ENCODE assay signal across 16 cellular contexts in the genomic region with DNA sequence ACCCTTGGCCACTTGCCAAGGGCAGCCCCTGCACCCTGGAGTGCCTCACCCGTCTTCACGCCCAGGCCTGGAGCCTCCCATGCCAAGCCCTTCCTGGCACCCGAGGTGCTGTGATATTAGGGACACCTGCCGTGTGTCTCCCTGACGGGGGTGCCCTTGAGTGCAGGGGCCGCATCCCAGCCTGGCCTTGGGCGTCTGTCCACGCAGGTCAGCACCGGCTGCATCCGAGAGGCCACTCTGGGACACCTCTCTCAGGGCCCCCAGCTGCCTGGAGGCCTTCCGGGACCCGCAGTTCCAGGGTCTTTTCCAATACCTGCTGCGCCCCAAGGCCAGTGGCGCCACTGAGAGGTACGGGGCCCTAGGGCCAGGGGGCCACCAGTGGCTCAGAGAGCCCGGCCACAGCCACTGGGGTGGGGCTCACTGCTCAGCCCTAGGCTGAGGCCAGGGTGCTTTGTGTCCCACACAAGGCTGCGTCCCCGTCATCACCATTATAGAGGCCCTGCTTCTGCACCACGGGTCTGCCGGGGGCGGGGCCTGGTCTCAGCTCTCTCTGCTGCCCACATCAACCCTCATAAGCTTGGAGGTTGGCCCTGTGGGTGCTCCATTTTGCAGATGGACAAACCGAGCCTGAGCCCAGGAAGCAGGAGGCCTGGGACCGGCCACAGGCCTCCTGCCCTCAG. TPM values are rescaled to one million over a fixed set of nuclear protein-coding genes. Genes with fewer than 3 reads are reported as not detected.
DNase-seq lines count a peak whose midpoint lies in the region; ATAC-seq and TF ChIP-seq lines count a peak whose summit lies in the region.
"Had no signal": no experiment of that assay in that cellular context is flagged by ENCODE, and none has a peak within 500 bp of the region (broad histone marks: within the 10 kb centered on the region; RNA-seq: fewer than 3 reads in every experiment).

No MANE protein-coding gene starts in this region.

- no CpG with 5 or more reads among the region's 23 CpGs for WGBS in neuronal stem cell (ENCODE audit: extremely low coverage in 2 of 2, insufficient read length in 2 of 2, insufficient replicate concordance in 1 of 2), 2 donors

- no peak overlapping the region for H4K8ac ChIP-seq in neuronal stem cell (ENCODE audit: low read depth, low read length)

- no peak for TF ChIP-seq CTCF in CD8-positive, alpha-beta T cell (IDR thresholded peaks at IDR 0.05)
- TF ChIP-seq CTCF in Caco-2 (IDR thresholded peaks at IDR 0.05; ENCODE audit: insufficient read depth in 1 of 2, low read depth in 1 of 2, low read length in 1 of 2, severe bottlenecking in 1 of 2, unreplicated experiment in 1 of 2) (no peak), type B pancreatic cell (conservative IDR thresholded peaks at IDR 0.05) (no peak)

- H3K9me3 ChIP-seq in CD8-positive, alpha-beta T cell (ENCODE audit: low read length): no peaks in the 10 kb centered on the region
- no peaks in the 10 kb centered on the region for H3K9me3 ChIP-seq in Caco-2
- no peaks in the 10 kb centered on the region for H3K9me3 ChIP-seq in neuronal stem cell (replicated peaks in 1 of 2; ENCODE audit: control insufficient read depth in 2 of 2, insufficient read depth in 1 of 2, low read depth in 1 of 2, low read length in 2 of 2)
- H3K9me3 ChIP-seq: A549, BE2C had no signal

- no peak overlapping the region for H2BK15ac ChIP-seq in neuronal stem cell (ENCODE audit: low read length)

- peak overlapping the region; percentile 12 for H4K91ac ChIP-seq in neuronal stem cell (ENCODE audit: low read depth, low read length, poor library complexity)

- H3K4me3 ChIP-seq in CD8-positive, alpha-beta T cell (ENCODE audit: low read depth, low read length): no peak overlapping the region
- H3K4me3 ChIP-seq in Caco-2 (ENCODE audit: low read depth, low read length) (no peak overlapping the region), neuronal stem cell (ENCODE audit: low read length in 2 of 2) (no peak overlapping the region)
- H3K4me3 ChIP-seq: A549, GM23248 had no signal

- H3K9ac ChIP-seq in neuronal stem cell (ENCODE audit: low read depth, low read length, poor library complexity): peak overlapping the region; percentile 44
- H3K9ac ChIP-seq: GM23248 had no signal

- H2BK120ac ChIP-seq in neuronal stem cell (ENCODE audit: low read depth, low read length): no peak overlapping the region

- H2BK12ac ChIP-seq in neuronal stem cell (ENCODE audit: low read length): no peak overlapping the region

- H2BK5ac ChIP-seq in neuronal stem cell (ENCODE audit: low read length): no peak overlapping the region

- H3K14ac ChIP-seq in neuronal stem cell (ENCODE audit: low read length): no peak overlapping the region

- H3K4me1 ChIP-seq in CD8-positive, alpha-beta T cell (ENCODE audit: insufficient read depth, low read length): peaks cover 5% of the 10 kb centered on the region
- H3K4me1 ChIP-seq in Caco-2 (0 out of 2 replicates have a peak, but pooled peaks cover 5% of the 10 kb centered on the region), neuronal stem cell (ENCODE audit: control insufficient read depth in 2 of 2, insufficient read depth in 1 of 2, low read depth in 1 of 2, low read length in 2 of 2) (peaks cover 0 to 2% of the 10 kb centered on the region in 2 donors)
- H3K4me1 ChIP-seq: A549, BE2C had no signal

- no peaks in the 10 kb centered on the region for H3K4me1 Mint-ChIP-seq in CD8-positive, alpha-beta T cell (ENCODE audit: low read depth)
- no peaks in the 10 kb centered on the region for H3K4me1 Mint-ChIP-seq in Caco-2 (ENCODE audit: low read depth, unreplicated experiment)
- H3K4me1 Mint-ChIP-seq in type B pancreatic cell (ENCODE audit: unreplicated experiment): no peaks in the 10 kb centered on the region
- H3K4me1 Mint-ChIP-seq: IgD-negative memory B cell had no signal

- no peak overlapping the region for H3K4ac ChIP-seq in neuronal stem cell (ENCODE audit: low read length)

- no peak overlapping the region for H2AFZ ChIP-seq in neuronal stem cell (ENCODE audit: low read length)
- H2AFZ ChIP-seq: GM23248 had no signal

- intact Hi-C loops in CD8-positive, alpha-beta T cell (cut with DNase I, micrococcal nuclease): no loop called here
- intact Hi-C loops in Caco-2 (cut with micrococcal nuclease; ENCODE audit: unreplicated experiment): no loop called here

- no peak for ATAC-seq in CD8-positive, alpha-beta T cell
- ATAC-seq in HG03460 (IDR thresholded peaks at IDR 0.05; ENCODE audit: unreplicated experiment): no peak
- ATAC-seq: A549, HCT116 had no signal

- no peak overlapping the region for H3K18ac ChIP-seq in neuronal stem cell (ENCODE audit: low read length)

- no peaks in the 10 kb centered on the region for H3K27me3 ChIP-seq in CD8-positive, alpha-beta T cell (ENCODE audit: insufficient read depth, low read length)
- H3K27me3 ChIP-seq in Caco-2 (replicated peaks; ENCODE audit: control insufficient read depth, insufficient read depth, low read length) (no peaks in the 10 kb centered on the region), neuronal stem cell (ENCODE audit: control insufficient read depth in 3 of 3, insufficient read depth in 3 of 3, low read depth in 1 of 3, low read length in 3 of 3) (no peaks in the 10 kb centered on the region)
- H3K27me3 ChIP-seq: BE2C had no signal

- POLR2A ChIA-PET in CD8-positive, alpha-beta T cell (lab: Charles Lee): no interaction called here
- POLR2A ChIA-PET in Caco-2 (lab: Charles Lee): interaction anchor here (1.6 kb wide), 1 partner anchor 13 kb away, joined by 4 read pairs; a partner anchor contains a TSS

- no peak overlapping the region for H3K4me3 Mint-ChIP-seq in CD8-positive, alpha-beta T cell
- H3K4me3 Mint-ChIP-seq in Caco-2 (ENCODE audit: unreplicated experiment): no peak overlapping the region
- no peak overlapping the region for H3K4me3 Mint-ChIP-seq in type B pancreatic cell
- H3K4me3 Mint-ChIP-seq: CD4-positive, alpha-beta memory T cell; IgD-negative memory B cell had no signal

- BruUV-seq in Caco-2 (replicated peaks; lab: Mats Ljungman, UMichigan): no TSS peak

- H3K27me3 Mint-ChIP-seq in CD8-positive, alpha-beta T cell (ENCODE audit: low read depth): no peaks in the 10 kb centered on the region
- H3K27me3 Mint-ChIP-seq in Caco-2 (ENCODE audit: insufficient read depth, unreplicated experiment) (no peaks in the 10 kb centered on the region), type B pancreatic cell (no peaks in the 10 kb centered on the region)
- H3K27me3 Mint-ChIP-seq: CD4-positive, alpha-beta memory T cell; IgD-negative memory B cell had no signal

- no peak overlapping the region for H3K4me2 ChIP-seq in neuronal stem cell (ENCODE audit: insufficient read depth, low read length, poor library complexity, severe bottlenecking)
- H3K4me2 ChIP-seq: A549 had no signal

- no peak for DNase-seq in CD8-positive, alpha-beta T cell
- DNase-seq in Caco-2 (peak in 1 of 2 experiments; percentile 34), neuronal stem cell (ENCODE audit: low spot score) (no peak), type B pancreatic cell (ENCODE audit: extremely low spot score, unreplicated experiment) (peak; percentile 68), inferior parietal cortex (ENCODE audit: extremely low spot score) (no peak)
- DNase-seq: BE2C; CD4-positive, alpha-beta memory T cell; COR-L47; DND-41; GDM1; GM23248 had no signal

- H3K23ac ChIP-seq in neuronal stem cell (ENCODE audit: low read depth, low read length, poor library complexity): peak overlapping the region; percentile 12

- CTCF ChIA-PET in CD8-positive, alpha-beta T cell (lab: Charles Lee): interaction anchor here (0.6 to 1.2 kb wide), 2 partner anchors 61 to 189 kb away, joined by 4 read pairs; no protein-coding TSS in a partner anchor
- CTCF ChIA-PET in Caco-2 (lab: Charles Lee): interaction anchor here (0.6 kb wide), 1 partner anchor 396 kb away, joined by 3 read pairs; no protein-coding TSS in a partner anchor

- no peak overlapping the region for H3K27ac ChIP-seq in CD8-positive, alpha-beta T cell (ENCODE audit: low read depth, low read length)
- H3K27ac ChIP-seq in neuronal stem cell (replicated peaks; ENCODE audit: low read length): no peak overlapping the region
- H3K27ac ChIP-seq: A549, C4-2B, GM23248 had no signal

- peaks cover 4% of the 10 kb centered on the region for H3K79me1 ChIP-seq in neuronal stem cell (ENCODE audit: low read depth, low read length)

- H2AK5ac ChIP-seq in neuronal stem cell (ENCODE audit: low read depth, low read length): no peak overlapping the region

- H3K9me3 Mint-ChIP-seq in CD8-positive, alpha-beta T cell: no peaks in the 10 kb centered on the region
- H3K9me3 Mint-ChIP-seq in Caco-2 (ENCODE audit: unreplicated experiment) (no peaks in the 10 kb centered on the region), type B pancreatic cell (no peaks in the 10 kb centered on the region)
- H3K9me3 Mint-ChIP-seq: CD4-positive, alpha-beta memory T cell; IgD-negative memory B cell had no signal

- peaks cover 53% of the 10 kb centered on the region for H3K36me3 Mint-ChIP-seq in CD8-positive, alpha-beta T cell
- peaks cover 42% of the 10 kb centered on the region for H3K36me3 Mint-ChIP-seq in Caco-2 (ENCODE audit: insufficient read depth, unreplicated experiment)
- no peaks in the 10 kb centered on the region for H3K36me3 Mint-ChIP-seq in type B pancreatic cell

- peak overlapping the region; percentile 55 for H3K27ac Mint-ChIP-seq in CD8-positive, alpha-beta T cell
- H3K27ac Mint-ChIP-seq in Caco-2 (ENCODE audit: unreplicated experiment): peak overlapping the region; percentile 67
- no peak overlapping the region for H3K27ac Mint-ChIP-seq in type B pancreatic cell

- peaks cover 30% of the 10 kb centered on the region for H3K36me3 ChIP-seq in CD8-positive, alpha-beta T cell (ENCODE audit: insufficient read depth, low read length)
- H3K36me3 ChIP-seq in Caco-2 (ENCODE audit: control insufficient read depth, insufficient read depth, low read length) (no peaks in the 10 kb centered on the region), neuronal stem cell (replicated peaks in 1 of 2; ENCODE audit: control insufficient read depth in 2 of 2, insufficient read depth in 2 of 2, low read length in 2 of 2) (peaks cover 5 to 74% of the 10 kb centered on the region in 2 donors)

RNA-seq across cellular contexts. Expression of a gene that starts 12.7 kb away (rescaled TPM):
- total RNA-seq in CD8-positive, alpha-beta T cell: 100 to 1,000 TPM; 129 to 131 TPM
- total RNA-seq in Caco-2 (2022): 64.7 and 66.8 TPM in 2 replicates
- 6.0 TPM for polyA plus RNA-seq in neuronal stem cell (2013, experiment 1 of 2)
- 6.1 TPM for polyA plus RNA-seq in neuronal stem cell (2013, experiment 2 of 2)
- 36.9 and 53.2 TPM in 2 replicates for total RNA-seq in type B pancreatic cell (ENCODE audit: low replicate concordance)
